In the genomic region with DNA sequence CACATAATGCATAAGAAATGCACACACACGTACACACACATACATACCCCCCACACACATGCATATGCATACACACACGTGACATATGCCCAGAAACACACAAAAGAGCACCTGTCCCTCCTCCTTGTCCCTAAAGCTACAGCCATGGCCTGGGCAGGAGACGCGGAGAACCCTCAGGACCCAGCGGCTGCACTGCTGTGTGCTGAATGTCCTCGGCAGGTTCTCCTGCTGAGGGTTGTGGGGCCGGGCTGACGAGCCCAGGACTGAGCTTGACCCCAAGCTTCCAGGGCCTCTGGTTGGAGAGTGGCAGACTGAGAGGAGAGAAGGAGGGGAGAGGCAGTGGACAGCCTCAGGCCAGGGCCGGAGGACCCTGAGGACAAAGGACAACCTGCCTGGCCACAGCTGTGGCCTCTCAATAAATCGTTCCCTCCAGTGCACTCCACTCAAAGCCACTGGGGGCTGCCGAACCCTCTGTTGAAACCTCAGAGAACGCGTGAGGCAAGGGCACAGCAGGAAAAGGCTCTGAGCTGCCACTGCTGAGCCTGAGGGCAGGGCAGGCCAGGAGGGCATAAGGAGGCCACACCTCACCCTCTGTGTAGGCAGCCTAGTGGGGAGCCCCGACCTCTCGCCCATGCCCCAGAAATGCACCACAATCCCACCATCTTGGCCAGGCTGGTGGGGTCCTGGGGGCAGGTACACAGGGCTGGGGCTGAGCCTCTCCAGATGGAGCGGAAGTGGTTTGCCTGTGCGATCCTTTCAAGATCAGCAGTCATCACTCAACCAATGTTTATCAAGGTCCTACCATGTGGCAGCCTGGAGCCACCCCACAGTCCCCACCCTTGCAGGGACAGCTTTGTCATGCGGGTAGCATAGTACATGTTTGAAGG, we compare ENCODE assay signal across 10 cellular contexts. TPM values are rescaled to one million over a fixed set of nuclear protein-coding genes. Genes with fewer than 3 reads are reported as not detected.
A peak's percentile ranks its signal among the peaks of the same experiment; 100 is the strongest.
DNase-seq lines count a peak whose midpoint lies in the region; ATAC-seq lines count a peak whose summit lies in the region.
"Had no signal": no experiment of that assay in that cellular context is flagged by ENCODE, and none has a peak within 500 bp of the region (broad histone marks: within the 10 kb centered on the region; RNA-seq: fewer than 3 reads in every experiment).

No MANE protein-coding gene starts in this region.

- H3K9me3 ChIP-seq in BLaER1, result no peaks in the 10 kb centered on the region
- H3K9me3 ChIP-seq: SJCRH30 had no signal

- H3K27me3 ChIP-seq in BLaER1, result no peaks in the 10 kb centered on the region
- H3K27me3 ChIP-seq: SJCRH30 had no signal

- intact Hi-C loops in activated T-helper 1 cell treated with anti-CD3 and anti-CD28 coated beads, Interleukin-12 subunit alpha, Interleukin-12 subunit beta, Interleukin-2, Interleukin-4 antibody, amounts not matched to agents 30 ng/mL and 10 ng/mL and 1 ng/mL, durations not matched to agents 14 hours and 24 hours and 36 hours (cut with micrococcal nuclease), result no loop called here

- H3K9me3 Mint-ChIP-seq in activated T-helper 1 cell treated with anti-CD3 and anti-CD28 coated beads, Interleukin-12 subunit alpha, Interleukin-12 subunit beta, Interleukin-2, Interleukin-4 antibody, amounts not matched to agents 30 ng/mL and 10 ng/mL and 1 ng/mL, durations not matched to agents 14 hours and 24 hours and 36 hours, result no peaks in the 10 kb centered on the region
- H3K9me3 Mint-ChIP-seq in naive B cell, result peaks cover 0 to 3% (median 0%) of the 10 kb centered on the region in 7 donors

- DNase-seq in Jurkat, Clone E6-1 (ENCODE audit: low read depth, low spot score), result peak; percentile 95
- DNase-seq in activated T-helper 1 cell treated with anti-CD3 and anti-CD28 coated beads, Interleukin-12 subunit alpha, Interleukin-12 subunit beta, Interleukin-2, Interleukin-4 antibody, amounts not matched to agents 30 ng/mL and 10 ng/mL and 1 ng/mL, durations not matched to agents 14 hours and 24 hours and 36 hours (ENCODE audit: low spot score), result peak; percentile 16
- DNase-seq in naive B cell, result no peak
- DNase-seq in hypothalamus (lab: John Stamatoyannopoulos, UW), result no peak
- DNase-seq: SJCRH30 had no signal

- ATAC-seq in naive B cell (ENCODE audit: low read depth in 2 of 2), result peak; percentile 21 to 38
- ATAC-seq in GM21723 (IDR thresholded peaks at IDR 0.05; ENCODE audit: unreplicated experiment), result no peak
- ATAC-seq in GM21737 (IDR thresholded peaks at IDR 0.05; ENCODE audit: unreplicated experiment), result no peak
- ATAC-seq in HG03439 (IDR thresholded peaks at IDR 0.05; ENCODE audit: unreplicated experiment), result no peak

- H3K36me3 Mint-ChIP-seq in activated T-helper 1 cell treated with anti-CD3 and anti-CD28 coated beads, Interleukin-12 subunit alpha, Interleukin-12 subunit beta, Interleukin-2, Interleukin-4 antibody, amounts not matched to agents 30 ng/mL and 10 ng/mL and 1 ng/mL, durations not matched to agents 14 hours and 24 hours and 36 hours (ENCODE audit: low read depth), result peaks cover 3% of the 10 kb centered on the region
- H3K36me3 Mint-ChIP-seq in naive B cell, result peaks cover 7 to 17% of the 10 kb centered on the region in 2 donors

- H3K4me2 ChIP-seq in BLaER1, result peak overlapping the region; percentile 94

- no peaks in the 10 kb centered on the region for H4K20me1 ChIP-seq in BLaER1

- H3K27ac ChIP-seq in BLaER1, result peak overlapping the region; percentile 95
- H3K27ac ChIP-seq: SJCRH30 had no signal

- H3K27ac Mint-ChIP-seq in activated T-helper 1 cell treated with anti-CD3 and anti-CD28 coated beads, Interleukin-12 subunit alpha, Interleukin-12 subunit beta, Interleukin-2, Interleukin-4 antibody, amounts not matched to agents 30 ng/mL and 10 ng/mL and 1 ng/mL, durations not matched to agents 14 hours and 24 hours and 36 hours, result peak overlapping the region; percentile 25
- peak overlapping the region in 3 of 6 donors; percentile 45 to 84 (median 71) for H3K27ac Mint-ChIP-seq in naive B cell

- H3K4me1 ChIP-seq in BLaER1, result peaks cover 91% of the 10 kb centered on the region

- peak overlapping the region; percentile 23; the same call in 1 of the 2 replicates for H3K4me3 ChIP-seq in BLaER1
- H3K4me3 ChIP-seq in Jurkat, Clone E6-1 (ENCODE audit: low read length), result peak overlapping the region; percentile 12
- H3K4me3 ChIP-seq: SJCRH30 had no signal

- H3K27me3 Mint-ChIP-seq in activated T-helper 1 cell treated with anti-CD3 and anti-CD28 coated beads, Interleukin-12 subunit alpha, Interleukin-12 subunit beta, Interleukin-2, Interleukin-4 antibody, amounts not matched to agents 30 ng/mL and 10 ng/mL and 1 ng/mL, durations not matched to agents 14 hours and 24 hours and 36 hours (ENCODE audit: insufficient read depth), result peaks cover 7% of the 10 kb centered on the region
- H3K27me3 Mint-ChIP-seq in naive B cell, result peaks cover 2 to 20% (median 20%) of the 10 kb centered on the region in 3 donors

- peak overlapping the region; percentile 88; the same call in 1 of the 2 replicates for H3K9ac ChIP-seq in BLaER1

- H3K4me1 Mint-ChIP-seq in activated T-helper 1 cell treated with anti-CD3 and anti-CD28 coated beads, Interleukin-12 subunit alpha, Interleukin-12 subunit beta, Interleukin-2, Interleukin-4 antibody, amounts not matched to agents 30 ng/mL and 10 ng/mL and 1 ng/mL, durations not matched to agents 14 hours and 24 hours and 36 hours (ENCODE audit: low read depth), result peaks cover 11% of the 10 kb centered on the region
- peaks cover 28 to 40% (median 35%) of the 10 kb centered on the region in 3 donors for H3K4me1 Mint-ChIP-seq in naive B cell

- H3K36me3 ChIP-seq in BLaER1, result peaks cover under 1% of the 10 kb centered on the region; the same call in 1 of the 2 replicates
- H3K36me3 ChIP-seq: SJCRH30 had no signal

- H3K4me3 Mint-ChIP-seq in activated T-helper 1 cell treated with anti-CD3 and anti-CD28 coated beads, Interleukin-12 subunit alpha, Interleukin-12 subunit beta, Interleukin-2, Interleukin-4 antibody, amounts not matched to agents 30 ng/mL and 10 ng/mL and 1 ng/mL, durations not matched to agents 14 hours and 24 hours and 36 hours, result peak overlapping the region; percentile 25
- H3K4me3 Mint-ChIP-seq in naive B cell, result peak overlapping the region in 5 of 8 donors; percentile 22 to 83 (median 48)

RNA-seq across cellular contexts. Expression of a gene that starts 3.1 kb away (rescaled TPM):
- polyA plus RNA-seq in Jurkat, Clone E6-1 (2012; ENCODE audit: insufficient read depth, insufficient read length), result 1.8 TPM
- total RNA-seq in activated T-helper 1 cell treated with anti-CD3 and anti-CD28 coated beads, Interleukin-12 subunit alpha, Interleukin-12 subunit beta, Interleukin-2, Interleukin-4 antibody, amounts not matched to agents 30 ng/mL and 10 ng/mL and 1 ng/mL, durations not matched to agents 14 hours and 24 hours and 36 hours, result 6.1 and 6.3 TPM in 2 replicates
- polyA plus RNA-seq in naive B cell (ENCODE audit: low read depth in 6 of 6), result 1 to 10 TPM in 5 of 6 donors, under 1 TPM in 1; 0.46 to 3.6 (median 2.7) TPM
- total RNA-seq: bronchial epithelial cell had no signal

Comparison
In these comparisons a context has a peak if more than half of its experiments do, and no peak if none do; other contexts are left out.
1. DNase-seq: peak in Jurkat, Clone E6-1 (single experiment) and activated T-helper 1 cell treated with anti-CD3 and anti-CD28 coated beads, Interleukin-12 subunit alpha, Interleukin-12 subunit beta, Interleukin-2, Interleukin-4 antibody, amounts not matched to agents 30 ng/mL and 10 ng/mL and 1 ng/mL, durations not matched to agents 14 hours and 24 hours and 36 hours (single experiment); none in naive B cell (single experiment) and hypothalamus (0 of 51).
2. ATAC-seq: peak in naive B cell (2 of 2); none in GM21723 (single experiment), GM21737 (single experiment) and HG03439 (single experiment).